27 cellular contexts compared by ENCODE assay signal in the genomic region with DNA sequence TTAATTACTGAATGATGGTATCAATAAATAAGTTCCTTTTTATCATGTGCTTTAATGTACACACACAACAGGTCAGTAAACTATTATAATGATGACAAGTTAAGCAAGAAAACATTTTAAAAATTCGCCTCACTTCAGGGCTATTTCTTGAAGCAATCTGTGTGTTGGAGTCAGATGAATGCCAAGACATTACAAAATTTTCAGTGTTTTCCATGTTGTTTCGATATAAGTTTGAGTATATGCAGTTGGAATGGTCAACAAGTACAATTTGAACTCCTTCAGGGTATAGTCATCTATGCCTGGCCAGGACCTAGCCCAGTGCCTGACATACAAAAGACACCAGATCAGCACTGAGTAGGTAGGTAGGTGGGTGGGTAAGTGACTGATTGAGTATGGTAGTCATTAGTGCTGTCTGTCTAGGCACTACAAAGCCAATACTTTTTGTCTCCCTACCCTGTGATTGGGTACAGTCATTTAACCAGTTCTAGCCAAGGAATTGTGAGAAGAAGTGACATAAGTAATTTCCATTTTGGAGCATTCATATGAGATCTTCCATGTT. TPM values are rescaled to one million over a fixed set of nuclear protein-coding genes. Genes with fewer than 3 reads are reported as not detected.
"Had no signal": no experiment of that assay in that cellular context is flagged by ENCODE, and none has a peak within 500 bp of the region (broad histone marks: within the 10 kb centered on the region; RNA-seq: fewer than 3 reads in every experiment).

No MANE protein-coding gene starts in this region.

- H3K27me3 ChIP-seq: ascending aorta, body of pancreas had no signal

- DNase-seq: activated CD4-positive, alpha-beta T cell treated with anti-CD3 and anti-CD28 coated beads for 1 hour; activated CD4-positive, alpha-beta T cell treated with anti-CD3 and anti-CD28 coated beads, Interleukin-2, amount 10 ng/mL, durations not matched to agents 24 days and 14 days; activated CD4-positive, alpha-beta T cell treated with anti-CD3 and anti-CD28 coated beads, Interleukin-2, amount 50 U/mL, for 48 hours; activated CD8-positive, alpha-beta memory T cell treated with anti-CD3 and anti-CD28 coated beads for 24 hours; activated effector memory CD4-positive, alpha-beta T cell treated with anti-CD3 and anti-CD28 coated beads, Interleukin-2, amount 50 U/mL, for 16 hours; activated naive CD4-positive, alpha-beta T cell treated with anti-CD3 and anti-CD28 coated beads for 36 hours; activated naive CD8-positive, alpha-beta T cell treated with anti-CD3 and anti-CD28 coated beads, Interleukin-2, amount 10 ng/mL, durations not matched to agents 7 days and 5 days; activated T-cell treated with anti-CD3 and anti-CD28 coated beads, Interleukin-2, amount 50 U/mL, for 4 hours; body of pancreas; Karpas-422; MM.1S; NCI-H1105 treated with DMSO at 0.1 percent for 48 hours; NCI-H1436 treated with DMSO at 0.1 percent for 48 hours; NCI-H187; NCI-H2081; NCI-H510A treated with DMSO at 0.1 percent for 48 hours; NCI-H69; NK-92 treated with Interleukin-12 subunit alpha and Interleukin-12 subunit beta, amount 100 ng/mL, for 24 hours; OCI-M1; RPMI8226; T-helper 1 cell; WERI-Rb-1 had no signal

- H3K27ac ChIP-seq: ascending aorta, body of pancreas, SK-N-MC, WERI-Rb-1 had no signal

- H3K9me3 Mint-ChIP-seq: activated CD4-positive, alpha-beta T cell treated with anti-CD3 and anti-CD28 coated beads, Interleukin-2, amount 10 ng/mL, durations not matched to agents 24 days and 14 days; activated naive CD4-positive, alpha-beta T cell treated with anti-CD3 and anti-CD28 coated beads for 36 hours; activated naive CD8-positive, alpha-beta T cell treated with anti-CD3 and anti-CD28 coated beads, Interleukin-2, amount 10 ng/mL, durations not matched to agents 7 days and 5 days; activated T-cell treated with anti-CD3 and anti-CD28 coated beads, Interleukin-2, amount 50 U/mL, for 4 hours; central memory CD8-positive, alpha-beta T cell had no signal

- H3K27ac Mint-ChIP-seq: activated CD4-positive, alpha-beta T cell treated with anti-CD3 and anti-CD28 coated beads, Interleukin-2, amount 10 ng/mL, durations not matched to agents 24 days and 14 days; activated naive CD4-positive, alpha-beta T cell treated with anti-CD3 and anti-CD28 coated beads for 36 hours; activated naive CD8-positive, alpha-beta T cell treated with anti-CD3 and anti-CD28 coated beads, Interleukin-2, amount 10 ng/mL, durations not matched to agents 7 days and 5 days had no signal

- H3K9me3 ChIP-seq: ascending aorta, body of pancreas had no signal

- H3K4me3 ChIP-seq: ascending aorta, body of pancreas, SK-N-MC had no signal

- ATAC-seq: activated T-cell treated with anti-CD3 and anti-CD28 coated beads, Interleukin-2, amount 50 U/mL, for 4 hours; body of pancreas; Panc1; Right ventricle myocardium inferior had no signal

- H3K4me3 Mint-ChIP-seq: activated CD4-positive, alpha-beta T cell treated with anti-CD3 and anti-CD28 coated beads, Interleukin-2, amount 10 ng/mL, durations not matched to agents 24 days and 14 days; activated naive CD4-positive, alpha-beta T cell treated with anti-CD3 and anti-CD28 coated beads for 36 hours; activated naive CD8-positive, alpha-beta T cell treated with anti-CD3 and anti-CD28 coated beads, Interleukin-2, amount 10 ng/mL, durations not matched to agents 7 days and 5 days; activated T-cell treated with anti-CD3 and anti-CD28 coated beads, Interleukin-2, amount 50 U/mL, for 4 hours; central memory CD8-positive, alpha-beta T cell had no signal

- H3K27me3 Mint-ChIP-seq: activated CD4-positive, alpha-beta T cell treated with anti-CD3 and anti-CD28 coated beads, Interleukin-2, amount 10 ng/mL, durations not matched to agents 24 days and 14 days; activated naive CD8-positive, alpha-beta T cell treated with anti-CD3 and anti-CD28 coated beads, Interleukin-2, amount 10 ng/mL, durations not matched to agents 7 days and 5 days; central memory CD8-positive, alpha-beta T cell had no signal

- H3K4me1 ChIP-seq: ascending aorta had no signal

- H3K36me3 ChIP-seq: ascending aorta, WERI-Rb-1 had no signal

RNA-seq across cellular contexts. Expression of gene DDIAS, which starts 8.8 kb away (rescaled TPM):
- total RNA-seq: body of pancreas had no signal
